In the genomic region with DNA sequence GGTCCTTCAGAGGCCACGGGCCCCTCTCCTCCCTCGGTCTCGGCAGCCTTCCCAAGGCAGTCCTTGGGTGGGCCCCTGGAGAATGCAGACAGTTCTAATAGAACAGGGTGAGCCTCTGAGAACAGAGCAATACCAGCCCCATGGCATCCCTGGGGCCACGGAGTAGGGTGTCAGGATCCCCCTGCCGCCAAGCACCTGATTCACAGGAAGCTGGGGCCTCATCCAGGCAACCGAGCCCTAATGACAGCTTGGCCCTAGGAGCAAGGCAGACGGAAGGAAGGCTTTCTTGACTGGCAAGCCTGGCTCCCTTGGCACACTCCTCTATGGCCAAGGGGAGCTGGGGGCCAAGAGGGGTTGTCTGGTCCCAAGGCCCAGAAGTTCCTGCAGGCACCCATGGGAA, we compare ENCODE assay signal across 11 cellular contexts. TPM values are rescaled to one million over a fixed set of nuclear protein-coding genes. Genes with fewer than 3 reads are reported as not detected.
DNase-seq lines count a peak whose midpoint lies in the region; ATAC-seq and TF ChIP-seq lines count a peak whose summit lies in the region.
"Had no signal": no experiment of that assay in that cellular context is flagged by ENCODE, and none has a peak within 500 bp of the region (broad histone marks: within the 10 kb centered on the region; RNA-seq: fewer than 3 reads in every experiment).

No MANE protein-coding gene starts in this region.

- H3K4me3 ChIP-seq in CD8-positive, alpha-beta memory T cell (ENCODE audit: low read length) = no peak overlapping the region
- H3K4me3 ChIP-seq in SJSA1 = no peak overlapping the region
- no peak overlapping the region for H3K4me3 ChIP-seq in gastroesophageal sphincter
- H3K4me3 ChIP-seq in smooth muscle cell = no peak overlapping the region

- H3K4me1 Mint-ChIP-seq in CD8-positive, alpha-beta memory T cell = peaks cover 13 to 23% (median 14%) of the 10 kb centered on the region in 3 donors

- no peaks in the 10 kb centered on the region for H3K27me3 Mint-ChIP-seq in CD8-positive, alpha-beta memory T cell
- H3K27me3 Mint-ChIP-seq: effector memory CD8-positive, alpha-beta T cell had no signal

- peaks cover 0 to 21% (median 0%) of the 10 kb centered on the region in 3 donors for H3K36me3 Mint-ChIP-seq in CD8-positive, alpha-beta memory T cell

- no peaks in the 10 kb centered on the region for H3K27me3 ChIP-seq in CD8-positive, alpha-beta memory T cell (ENCODE audit: insufficient read depth, low read length, poor library complexity, severe bottlenecking)
- H3K27me3 ChIP-seq in SJSA1 (replicated peaks) (no peaks in the 10 kb centered on the region), gastroesophageal sphincter (no peaks in the 10 kb centered on the region), smooth muscle cell (ENCODE audit: low read depth) (no peaks in the 10 kb centered on the region)

- TF ChIP-seq POLR2A in gastroesophageal sphincter (IDR thresholded peaks at IDR 0.05) = no peak

- no peaks in the 10 kb centered on the region for H4K20me1 ChIP-seq in smooth muscle cell (ENCODE audit: low read depth)

- peak overlapping the region; percentile 80 for H3K9ac ChIP-seq in smooth muscle cell (ENCODE audit: low read depth)

- peaks cover 12% of the 10 kb centered on the region for H3F3A ChIP-seq in smooth muscle cell (ENCODE audit: low read depth)

- TF ChIP-seq EP300 in gastroesophageal sphincter (IDR thresholded peaks at IDR 0.05) = no peak

- ATAC-seq in gastroesophageal sphincter (no peak), GM18498 (IDR thresholded peaks at IDR 0.05; ENCODE audit: unreplicated experiment) (no peak)
- ATAC-seq: effector memory CD8-positive, alpha-beta T cell had no signal

- H3K79me2 ChIP-seq in smooth muscle cell (ENCODE audit: low read depth) = peaks cover 6% of the 10 kb centered on the region

- H3K4me2 ChIP-seq in smooth muscle cell = peak overlapping the region; percentile 79

- peaks cover 21% of the 10 kb centered on the region for H3K4me1 ChIP-seq in CD8-positive, alpha-beta memory T cell (ENCODE audit: insufficient read depth, low read length)
- H3K4me1 ChIP-seq in SJSA1 (replicated peaks) (peaks cover 85% of the 10 kb centered on the region), gastroesophageal sphincter (peaks cover 0 to 88% (median 57%) of the 10 kb centered on the region in 3 donors), smooth muscle cell (ENCODE audit: low read depth) (peaks cover 7% of the 10 kb centered on the region)

- no CpG with 5 or more reads among the region's 7 CpGs for WGBS in gastroesophageal sphincter (ENCODE audit: low coverage in 1 of 2), 2 donors
- WGBS in smooth muscle cell (ENCODE audit: low lambda C conversion rate) = 92% methylated on average over 7 of the region's 7 CpGs

- peaks cover under 1% of the 10 kb centered on the region for H3K36me3 ChIP-seq in CD8-positive, alpha-beta memory T cell (ENCODE audit: insufficient read depth, low read length)
- H3K36me3 ChIP-seq in SJSA1 (peaks cover 18% of the 10 kb centered on the region), gastroesophageal sphincter (peaks cover 0 to 18% of the 10 kb centered on the region in 2 donors), smooth muscle cell (ENCODE audit: low read depth) (no peaks in the 10 kb centered on the region)

- peak overlapping the region in 5 of 8 donors; percentile 2 to 80 (median 24) for H3K27ac Mint-ChIP-seq in CD8-positive, alpha-beta memory T cell

- POLR2A ChIA-PET in CD8-positive, alpha-beta memory T cell (lab: Charles Lee) = interaction anchor here (1.3 kb wide), 1 partner anchor 138 kb away, joined by 3 read pairs; no protein-coding TSS in a partner anchor

- H3K4me3 Mint-ChIP-seq in CD8-positive, alpha-beta memory T cell = no peak overlapping the region
- H3K4me3 Mint-ChIP-seq: effector memory CD8-positive, alpha-beta T cell had no signal

- DNase-seq in CD8-positive, alpha-beta memory T cell = no peak
- DNase-seq in SJSA1 (ENCODE audit: low read depth in 1 of 2, low spot score in 2 of 2) = no peak
- no peak for DNase-seq in smooth muscle cell (lab: John Stamatoyannopoulos, UW; ENCODE audit: unreplicated experiment)
- DNase-seq in COR-L47 (lab: John Stamatoyannopoulos, UW) = no peak
- no peak for DNase-seq in NCI-H1694 treated with DMSO at 0.1 percent for 48 hours (lab: John Stamatoyannopoulos, UW)
- no peak for DNase-seq in HPDE6-E6E7 (ENCODE audit: extremely low spot score)
- DNase-seq: activated effector memory CD4-positive, alpha-beta T cell treated with anti-CD3 and anti-CD28 coated beads, Interleukin-2, amount 50 U/mL, for 16 hours; DMS53; effector memory CD8-positive, alpha-beta T cell had no signal

- CTCF ChIA-PET in CD8-positive, alpha-beta memory T cell (lab: Charles Lee) = interaction anchor here (2.7 kb wide), 1 partner anchor 165 kb away, joined by 12 read pairs; no protein-coding TSS in a partner anchor

- H3K27ac ChIP-seq in CD8-positive, alpha-beta memory T cell (ENCODE audit: low read depth, low read length) = no peak overlapping the region
- peak overlapping the region; percentile 94 for H3K27ac ChIP-seq in SJSA1
- peak overlapping the region; percentile 87 to 95 (median 92) for H3K27ac ChIP-seq in gastroesophageal sphincter
- H3K27ac ChIP-seq in smooth muscle cell (ENCODE audit: low read depth) = peak overlapping the region; percentile 94

- no peak overlapping the region for H2AFZ ChIP-seq in smooth muscle cell (ENCODE audit: low read depth)

- no peaks in the 10 kb centered on the region for H3K9me3 Mint-ChIP-seq in CD8-positive, alpha-beta memory T cell
- H3K9me3 Mint-ChIP-seq: effector memory CD8-positive, alpha-beta T cell had no signal

- H3K9me3 ChIP-seq in CD8-positive, alpha-beta memory T cell (ENCODE audit: low read length) = no peaks in the 10 kb centered on the region
- no peaks in the 10 kb centered on the region for H3K9me3 ChIP-seq in SJSA1 (replicated peaks)
- H3K9me3 ChIP-seq in gastroesophageal sphincter = no peaks in the 10 kb centered on the region
- H3K9me3 ChIP-seq in smooth muscle cell (replicated peaks; ENCODE audit: low read depth) = no peaks in the 10 kb centered on the region

- TF ChIP-seq CTCF in gastroesophageal sphincter (IDR thresholded peaks at IDR 0.05) (no peak), smooth muscle cell (IDR thresholded peaks at IDR 0.05; ENCODE audit: borderline replicate concordance, insufficient read depth, poor library complexity, severe bottlenecking) (no peak)

RNA-seq across cellular contexts. Expression of a gene that starts 15.2 kb away (rescaled TPM):
- total RNA-seq in CD8-positive, alpha-beta memory T cell = 100 to 1,000 TPM; 122 to 126 TPM
- polyA plus RNA-seq in CD8-positive, alpha-beta memory T cell = 127 TPM
- 18.8 and 27.4 TPM in 2 replicates for total RNA-seq in SJSA1 (2014; rRNA removed; shearing (Covaris generic))
- total RNA-seq in gastroesophageal sphincter (10 to 100 TPM; 36.4 to 78.3 (median 63.4) TPM), smooth muscle cell (15.1 and 17.0 TPM in 2 replicates)
- polyA plus RNA-seq in smooth muscle cell = 86.9 and 97.0 TPM in 2 replicates

RNA-seq across cellular contexts. Expression of a gene that starts 40.6 kb away (rescaled TPM):
- 10 to 100 TPM; 23.7 to 27.6 TPM for total RNA-seq in CD8-positive, alpha-beta memory T cell
- 1.8 TPM for polyA plus RNA-seq in CD8-positive, alpha-beta memory T cell
- total RNA-seq in SJSA1 (2014; rRNA removed; shearing (Covaris generic)) = 0.88 and 6.3 TPM in 2 replicates
- total RNA-seq in gastroesophageal sphincter (1 to 10 TPM; 3.1 to 7.3 (median 4.6) TPM), smooth muscle cell (2.8 and 3.1 TPM in 2 replicates)
- polyA plus RNA-seq in smooth muscle cell = 4.2 and 5.2 TPM in 2 replicates
